ENCODE assay signal across 18 cellular contexts in the genomic region with DNA sequence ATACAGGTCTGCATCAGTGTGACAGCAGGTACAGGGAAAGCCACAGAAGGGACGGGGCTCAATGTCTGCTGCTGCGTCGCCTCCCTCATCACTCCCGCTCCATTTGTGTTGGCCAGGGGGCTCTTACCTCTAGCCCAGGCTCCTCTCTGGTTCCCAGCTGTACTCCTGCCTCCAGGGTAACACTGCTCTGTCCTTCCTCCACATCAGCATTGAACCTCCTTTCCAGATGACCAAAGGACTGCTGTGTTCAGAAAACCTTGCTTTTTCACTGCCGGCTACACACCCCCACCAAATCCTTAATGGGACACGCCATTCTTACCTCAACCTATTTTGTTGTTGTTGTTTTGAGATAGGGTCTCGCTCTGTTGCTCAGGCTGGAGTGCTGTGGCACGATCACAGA. TPM values are rescaled to one million over a fixed set of nuclear protein-coding genes. Genes with fewer than 3 reads are reported as not detected.
A peak's percentile ranks its signal among the peaks of the same experiment; 100 is the strongest.
DNase-seq lines count a peak whose midpoint lies in the region; ATAC-seq lines count a peak whose summit lies in the region.
"Had no signal": no experiment of that assay in that cellular context is flagged by ENCODE, and none has a peak within 500 bp of the region (broad histone marks: within the 10 kb centered on the region; RNA-seq: fewer than 3 reads in every experiment).

No MANE protein-coding gene starts in this region.

- H4K8ac ChIP-seq in neuronal stem cell (ENCODE audit: low read depth, low read length) = no peak overlapping the region

- H3K27ac ChIP-seq in neuronal stem cell (replicated peaks; ENCODE audit: low read length) = no peak overlapping the region
- H3K27ac ChIP-seq in substantia nigra (ENCODE audit: low read depth, low read length, poor library complexity, severe bottlenecking) = no peak overlapping the region
- H3K27ac ChIP-seq: BLaER1 treated with 17β-estradiol and CSF1 and Interleukin-3, amounts not matched to agents 10 nM and 100 nM; C4-2B had no signal

- H3K27me3 Mint-ChIP-seq in activated T-helper 17 cell treated with anti-CD3 and anti-CD28 coated beads, Interleukin-2, amount 50 U/mL, for 72 hours = no peaks in the 10 kb centered on the region
- H3K27me3 Mint-ChIP-seq in dendritic cell treated with granulocyte-macrophage colony-stimulating factor and Interleukin-4, amounts not matched to agents 40 ng/mL and 50 ng/mL, for 4 days = no peaks in the 10 kb centered on the region
- H3K27me3 Mint-ChIP-seq: CD4-positive, alpha-beta T cell had no signal

- DNase-seq in neuronal stem cell (ENCODE audit: low spot score) = no peak
- DNase-seq in substantia nigra (lab: John Stamatoyannopoulos, UW) = no peak
- no peak for DNase-seq in SKM-1 treated with dmso at 0.1 percent for 144 hours (lab: John Stamatoyannopoulos, UW; ENCODE audit: unreplicated experiment)
- no peak for DNase-seq in activated CD4-positive, alpha-beta T cell treated with anti-CD3 and anti-CD28 coated beads for 48 hours
- DNase-seq: 8988T; ACHN; BE2C; Caco-2; Calu3; CD4-positive, alpha-beta T cell; CD8-positive, alpha-beta T cell; DMS79 treated with DMSO at 0.1 percent for 48 hours; GF-D8 had no signal

- H3K9ac ChIP-seq in neuronal stem cell (ENCODE audit: low read depth, low read length, poor library complexity) = no peak overlapping the region
- H3K9ac ChIP-seq: BLaER1 treated with 17β-estradiol and CSF1 and Interleukin-3, amounts not matched to agents 10 nM and 100 nM had no signal

- H2BK120ac ChIP-seq in neuronal stem cell (ENCODE audit: low read depth, low read length) = peak overlapping the region; percentile 65

- H3K4me3 Mint-ChIP-seq in activated T-helper 17 cell treated with anti-CD3 and anti-CD28 coated beads, Interleukin-2, amount 50 U/mL, for 72 hours = no peak overlapping the region
- H3K4me3 Mint-ChIP-seq in dendritic cell treated with granulocyte-macrophage colony-stimulating factor and Interleukin-4, amounts not matched to agents 40 ng/mL and 50 ng/mL, for 4 days = no peak overlapping the region
- H3K4me3 Mint-ChIP-seq: CD4-positive, alpha-beta T cell; CD8-positive, alpha-beta T cell had no signal

- no peaks in the 10 kb centered on the region for H3K4me1 ChIP-seq in neuronal stem cell (ENCODE audit: control insufficient read depth in 2 of 2, insufficient read depth in 1 of 2, low read depth in 1 of 2, low read length in 2 of 2)
- H3K4me1 ChIP-seq: BE2C, Caco-2 had no signal

- H3K18ac ChIP-seq in neuronal stem cell (ENCODE audit: low read length) = no peak overlapping the region

- intact Hi-C loops in dendritic cell treated with granulocyte-macrophage colony-stimulating factor and Interleukin-4, amounts not matched to agents 40 ng/mL and 50 ng/mL, for 4 days (cut with micrococcal nuclease) = no loop called here

- no peak for ATAC-seq in activated T-helper 17 cell treated with anti-CD3 and anti-CD28 coated beads, Interleukin-2, amount 50 U/mL, for 72 hours (replicated peaks)
- ATAC-seq: CD8-positive, alpha-beta T cell had no signal

- H3K27me3 ChIP-seq in neuronal stem cell (ENCODE audit: control insufficient read depth in 3 of 3, insufficient read depth in 3 of 3, low read depth in 1 of 3, low read length in 3 of 3) = no peaks in the 10 kb centered on the region
- H3K27me3 ChIP-seq: BE2C had no signal

- peak overlapping the region; percentile 37 for H3K4ac ChIP-seq in neuronal stem cell (ENCODE audit: low read length)

- peak overlapping the region; percentile 69 for H2AK5ac ChIP-seq in neuronal stem cell (ENCODE audit: low read depth, low read length)

- H2AFZ ChIP-seq in neuronal stem cell (ENCODE audit: low read length) = no peak overlapping the region

- no peaks in the 10 kb centered on the region for H3K9me3 ChIP-seq in neuronal stem cell (replicated peaks in 1 of 2; ENCODE audit: control insufficient read depth in 2 of 2, insufficient read depth in 1 of 2, low read depth in 1 of 2, low read length in 2 of 2)
- H3K9me3 ChIP-seq: BE2C, Caco-2 had no signal

- H3K4me2 ChIP-seq in neuronal stem cell (ENCODE audit: insufficient read depth, low read length, poor library complexity, severe bottlenecking) = no peak overlapping the region

- H4K91ac ChIP-seq in neuronal stem cell (ENCODE audit: low read depth, low read length, poor library complexity) = no peak overlapping the region

- H2BK12ac ChIP-seq in neuronal stem cell (ENCODE audit: low read length) = no peak overlapping the region

- no peak overlapping the region for H2BK5ac ChIP-seq in neuronal stem cell (ENCODE audit: low read length)

- no peaks in the 10 kb centered on the region for H3K36me3 Mint-ChIP-seq in activated T-helper 17 cell treated with anti-CD3 and anti-CD28 coated beads, Interleukin-2, amount 50 U/mL, for 72 hours (ENCODE audit: low read depth)
- no peaks in the 10 kb centered on the region for H3K36me3 Mint-ChIP-seq in dendritic cell treated with granulocyte-macrophage colony-stimulating factor and Interleukin-4, amounts not matched to agents 40 ng/mL and 50 ng/mL, for 4 days (ENCODE audit: low read depth)
- H3K36me3 Mint-ChIP-seq: CD8-positive, alpha-beta T cell had no signal

- no peaks in the 10 kb centered on the region for H3K9me3 Mint-ChIP-seq in activated T-helper 17 cell treated with anti-CD3 and anti-CD28 coated beads, Interleukin-2, amount 50 U/mL, for 72 hours
- no peaks in the 10 kb centered on the region for H3K9me3 Mint-ChIP-seq in dendritic cell treated with granulocyte-macrophage colony-stimulating factor and Interleukin-4, amounts not matched to agents 40 ng/mL and 50 ng/mL, for 4 days
- H3K9me3 Mint-ChIP-seq: CD4-positive, alpha-beta T cell; CD8-positive, alpha-beta T cell had no signal

- H2BK15ac ChIP-seq in neuronal stem cell (ENCODE audit: low read length) = peak overlapping the region; percentile 50

- H3K14ac ChIP-seq in neuronal stem cell (ENCODE audit: low read length) = no peak overlapping the region

- H3K4me1 Mint-ChIP-seq in activated T-helper 17 cell treated with anti-CD3 and anti-CD28 coated beads, Interleukin-2, amount 50 U/mL, for 72 hours = no peaks in the 10 kb centered on the region
- peaks cover 53% of the 10 kb centered on the region for H3K4me1 Mint-ChIP-seq in dendritic cell treated with granulocyte-macrophage colony-stimulating factor and Interleukin-4, amounts not matched to agents 40 ng/mL and 50 ng/mL, for 4 days (ENCODE audit: low read depth)

- no peak overlapping the region for H3K4me3 ChIP-seq in neuronal stem cell (ENCODE audit: low read length in 2 of 2)
- H3K4me3 ChIP-seq: BLaER1 treated with 17β-estradiol and CSF1 and Interleukin-3, amounts not matched to agents 10 nM and 100 nM had no signal

- H3K36me3 ChIP-seq in neuronal stem cell (replicated peaks in 1 of 2; ENCODE audit: control insufficient read depth in 2 of 2, insufficient read depth in 2 of 2, low read length in 2 of 2) = no peaks in the 10 kb centered on the region
- H3K36me3 ChIP-seq: BE2C; BLaER1 treated with 17β-estradiol and CSF1 and Interleukin-3, amounts not matched to agents 10 nM and 100 nM had no signal

- WGBS in neuronal stem cell (ENCODE audit: extremely low coverage in 2 of 2, insufficient read length in 2 of 2, insufficient replicate concordance in 1 of 2), 2 donors = no CpG with 5 or more reads among the region's 8 CpGs

- H3K23ac ChIP-seq in neuronal stem cell (ENCODE audit: low read depth, low read length, poor library complexity) = peak overlapping the region; percentile 80

- peak overlapping the region; percentile 12 for H3K27ac Mint-ChIP-seq in activated T-helper 17 cell treated with anti-CD3 and anti-CD28 coated beads, Interleukin-2, amount 50 U/mL, for 72 hours
- peak overlapping the region; percentile 8 for H3K27ac Mint-ChIP-seq in dendritic cell treated with granulocyte-macrophage colony-stimulating factor and Interleukin-4, amounts not matched to agents 40 ng/mL and 50 ng/mL, for 4 days
- H3K27ac Mint-ChIP-seq: CD4-positive, alpha-beta T cell; CD8-positive, alpha-beta T cell had no signal

- no peaks in the 10 kb centered on the region for H3K79me1 ChIP-seq in neuronal stem cell (ENCODE audit: low read depth, low read length)

RNA-seq across cellular contexts. Expression of gene TMEM236, which starts 2.1 kb away (rescaled TPM):
- under 1 TPM; 0.30 to 0.37 TPM for total RNA-seq in activated T-helper 17 cell treated with anti-CD3 and anti-CD28 coated beads, Interleukin-2, amount 50 U/mL, for 72 hours
- polyA plus RNA-seq in neuronal stem cell (2013, experiment 1 of 2) = 0.01 TPM
- 0.03 TPM for polyA plus RNA-seq in neuronal stem cell (2013, experiment 2 of 2)
- total RNA-seq: CD8-positive, alpha-beta T cell had no signal

RNA-seq across cellular contexts. Expression of gene MRC1, which starts 59.3 kb away (rescaled TPM):
- under 1 TPM in 1 of 2 donors, not detected in 1; 0.08 TPM for total RNA-seq in activated T-helper 17 cell treated with anti-CD3 and anti-CD28 coated beads, Interleukin-2, amount 50 U/mL, for 72 hours
- polyA plus RNA-seq in neuronal stem cell (2013, experiment 1 of 2) = 0.04 TPM
- polyA plus RNA-seq in neuronal stem cell (2013, experiment 2 of 2) = 0.03 TPM
- total RNA-seq: CD8-positive, alpha-beta T cell had no signal
- polyA plus RNA-seq: AG04450 had no signal
